Comparison of ENCODE assay signal across 8 cellular contexts in genomic region chr15:79923515-79924169, GRCh38. TPM values are rescaled to one million over a fixed set of nuclear protein-coding genes. Genes with fewer than 3 reads are reported as not detected.
A peak's percentile ranks its signal among the peaks of the same experiment; 100 is the strongest.
DNase-seq lines count a peak whose midpoint lies in the region; ATAC-seq and TF ChIP-seq lines count a peak whose summit lies in the region.

No MANE protein-coding gene starts in this region.

- H3K4me1 Mint-ChIP-seq in T-helper 1 cell treated with Interleukin-12 subunit alpha and Interleukin-12 subunit beta and Interleukin-4 antibody, amounts not matched to agents 30 μg/mL and 1 μg/mL, for 36 hours (ENCODE audit: low read depth): peaks cover 17% of the 10 kb centered on the region
- peaks cover 7% of the 10 kb centered on the region for H3K4me1 Mint-ChIP-seq in progenitor cell of endocrine pancreas (ENCODE audit: low read depth)

- peak overlapping the region; percentile 93 for H3K27ac Mint-ChIP-seq in T-helper 1 cell treated with Interleukin-12 subunit alpha and Interleukin-12 subunit beta and Interleukin-4 antibody, amounts not matched to agents 30 μg/mL and 1 μg/mL, for 36 hours
- peak overlapping the region; percentile 98 for H3K27ac Mint-ChIP-seq in progenitor cell of endocrine pancreas

- H3K4me1 ChIP-seq in left ventricle myocardium inferior: peaks cover 24% of the 10 kb centered on the region

- H3K36me3 Mint-ChIP-seq in T-helper 1 cell treated with Interleukin-12 subunit alpha and Interleukin-12 subunit beta and Interleukin-4 antibody, amounts not matched to agents 30 μg/mL and 1 μg/mL, for 36 hours (ENCODE audit: low read depth): peaks cover 40% of the 10 kb centered on the region
- H3K36me3 Mint-ChIP-seq in progenitor cell of endocrine pancreas (ENCODE audit: insufficient read depth): peaks cover 42% of the 10 kb centered on the region

- TF ChIP-seq CTCF in left ventricle myocardium inferior (IDR thresholded peaks at IDR 0.05; ENCODE audit: borderline replicate concordance): no peak
- no peak for TF ChIP-seq CTCF in progenitor cell of endocrine pancreas (IDR thresholded peaks at IDR 0.05; ENCODE audit: unreplicated experiment)

- intact Hi-C loops in left ventricle myocardium inferior (cut with micrococcal nuclease): no loop called here

- H3K27me3 ChIP-seq in left ventricle myocardium inferior (ENCODE audit: low read depth): no peaks in the 10 kb centered on the region

- peaks cover 31% of the 10 kb centered on the region for H3K36me3 ChIP-seq in left ventricle myocardium inferior

- DNase-seq in NCI-H1694 (lab: John Stamatoyannopoulos, UW) (peak; percentile 88), amygdala (lab: John Stamatoyannopoulos, UW) (peak in 54 of 56 donors; percentile 32 to 86 (median 71)), left ventricle myocardium inferior (peak; percentile 93), progenitor cell of endocrine pancreas (ENCODE audit: low spot score, unreplicated experiment) (peak; percentile 99), ureter (ENCODE audit: low spot score) (peak; percentile 97)

- no peaks in the 10 kb centered on the region for H3K27me3 Mint-ChIP-seq in T-helper 1 cell treated with Interleukin-12 subunit alpha and Interleukin-12 subunit beta and Interleukin-4 antibody, amounts not matched to agents 30 μg/mL and 1 μg/mL, for 36 hours (ENCODE audit: low read depth)
- H3K27me3 Mint-ChIP-seq in progenitor cell of endocrine pancreas: no peaks in the 10 kb centered on the region

- peaks cover 32% of the 10 kb centered on the region for H3K9me3 Mint-ChIP-seq in T-helper 1 cell treated with Interleukin-12 subunit alpha and Interleukin-12 subunit beta and Interleukin-4 antibody, amounts not matched to agents 30 μg/mL and 1 μg/mL, for 36 hours
- peaks cover 18% of the 10 kb centered on the region for H3K9me3 Mint-ChIP-seq in progenitor cell of endocrine pancreas (ENCODE audit: low read depth)

- peak overlapping the region; percentile 97 for H3K4me3 ChIP-seq in left ventricle myocardium inferior

- peak; percentile 98 for ATAC-seq in GM18498 (IDR thresholded peaks at IDR 0.05; ENCODE audit: unreplicated experiment)
- ATAC-seq in HG02885 (IDR thresholded peaks at IDR 0.05; ENCODE audit: poor library complexity, unreplicated experiment): peak; percentile 95

- peak overlapping the region; percentile 93 for H3K4me3 Mint-ChIP-seq in T-helper 1 cell treated with Interleukin-12 subunit alpha and Interleukin-12 subunit beta and Interleukin-4 antibody, amounts not matched to agents 30 μg/mL and 1 μg/mL, for 36 hours
- peak overlapping the region; percentile 95 for H3K4me3 Mint-ChIP-seq in progenitor cell of endocrine pancreas (ENCODE audit: low read depth)

- peaks cover 37% of the 10 kb centered on the region for H3K9me3 ChIP-seq in left ventricle myocardium inferior (replicated peaks)

- H3K27ac ChIP-seq in left ventricle myocardium inferior (replicated peaks): peak overlapping the region; percentile 96

RNA-seq across cellular contexts. Expression of gene MTHFS, which starts 26.8 kb away (rescaled TPM):
- total RNA-seq in left ventricle myocardium inferior: 21.4 TPM
- total RNA-seq in progenitor cell of endocrine pancreas: 33.3 and 33.6 TPM in 2 replicates
- total RNA-seq in ureter: 24.9 TPM

RNA-seq across cellular contexts. Expression of gene BCL2A1, which starts 47.4 kb away (rescaled TPM):
- total RNA-seq in left ventricle myocardium inferior (0.30 TPM), progenitor cell of endocrine pancreas (not detected in 2 replicates), ureter (0.83 TPM)

Comparison
In these comparisons a context has a peak if more than half of its experiments do, and no peak if none do; other contexts are left out.
1. Peak in every context shown above with its lines: DNase-seq, ATAC-seq, H3K4me3 ChIP-seq and H3K27ac ChIP-seq.